In the genomic region with DNA sequence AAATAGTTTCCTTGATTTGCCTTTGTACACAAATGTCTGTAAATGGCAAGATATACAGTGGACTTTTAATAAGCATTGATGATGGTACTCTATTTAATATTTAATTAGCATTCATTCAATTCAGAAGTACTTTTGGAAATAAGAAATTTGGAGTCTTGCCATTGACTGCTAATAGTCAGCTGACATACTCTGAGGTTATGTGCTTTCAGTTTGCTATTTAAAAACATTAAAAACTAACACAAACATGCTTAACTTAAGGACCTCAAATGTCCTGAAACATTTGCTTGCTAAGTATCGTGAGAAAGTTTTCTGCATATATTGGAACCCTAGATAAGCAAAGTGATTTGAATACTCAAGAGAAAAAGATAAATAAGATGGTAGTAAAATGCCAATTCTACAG, we compare ENCODE assay signal across 27 cellular contexts.
"Had no signal": no experiment of that assay in that cellular context is flagged by ENCODE, and none has a peak within 500 bp of the region (broad histone marks: within the 10 kb centered on the region; RNA-seq: fewer than 3 reads in every experiment).

No MANE protein-coding gene starts in this region.

- DNase-seq: central memory CD4-positive, alpha-beta T cell; colonic mucosa; effector CD8-positive, alpha-beta T cell; erythroblast; esophagus squamous epithelium; foreskin keratinocyte; heart right ventricle; hypothalamus; immature natural killer cell; kidney; mesendoderm; natural killer cell; occipital lobe; ovary; posterior cingulate gyrus; psoas muscle; retina; right lobe of liver; small intestine; stimulated activated CD4-positive, alpha-beta T cell treated with anti-CD3 and anti-CD28 coated beads, Interleukin-15, amount 100 ng/mL, for 24 hours; stimulated activated CD4-positive, alpha-beta T cell treated with anti-CD3 and anti-CD28 coated beads, Interleukin-2, amount 100 ng/mL, for 48 hours; stimulated activated naive B cell treated with anti-CD40 and anti-IgM and Interleukin-4, amounts not matched to agents 10 μg/mL and 1 μg/mL and 100 μg/mL, for 72 hours; upper lobe of left lung had no signal

- H3K4me3 ChIP-seq: colonic mucosa, esophagus squamous epithelium, gastroesophageal sphincter, heart right ventricle, ovary, psoas muscle, right lobe of liver, thoracic aorta, tibial nerve, upper lobe of left lung had no signal

- ATAC-seq: foreskin keratinocyte; gastroesophageal sphincter; heart right ventricle; left lobe of liver; natural killer cell; psoas muscle; right lobe of liver; stimulated activated naive B cell treated with anti-CD40 and anti-IgM and Interleukin-4, amounts not matched to agents 10 μg/mL and 1 μg/mL and 100 μg/mL, for 72 hours had no signal
